Comparison of ENCODE assay signal across 9 cellular contexts in the genomic region with DNA sequence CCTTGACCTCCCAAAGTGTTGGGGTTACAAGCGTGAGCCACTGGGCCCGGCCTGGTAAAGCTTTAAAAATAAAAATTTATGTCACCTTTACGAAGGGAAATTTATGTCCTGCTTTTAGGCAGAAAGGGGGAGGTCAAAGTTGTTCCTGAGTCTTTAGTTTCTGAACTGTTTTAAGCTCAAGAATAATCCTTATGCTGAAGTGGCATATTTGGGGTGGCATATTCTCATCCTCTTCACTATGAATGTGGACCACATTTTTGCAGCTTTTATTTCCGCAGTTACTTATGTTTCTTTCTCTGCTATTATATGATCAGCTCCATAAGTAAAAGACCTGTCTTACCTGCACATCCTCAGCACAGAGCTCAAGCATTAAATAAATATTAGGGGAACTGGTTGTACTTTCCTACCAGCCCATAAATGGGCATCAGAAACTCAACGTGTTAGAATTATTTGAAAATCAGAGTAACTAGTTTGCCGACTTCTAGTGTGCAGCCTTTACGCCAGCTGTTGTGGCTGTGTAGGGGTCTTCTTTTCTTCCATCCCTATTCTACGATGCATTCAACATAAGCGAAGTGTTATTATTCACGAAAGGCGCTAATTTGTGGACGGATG. TPM values are rescaled to one million over a fixed set of nuclear protein-coding genes. Genes with fewer than 3 reads are reported as not detected.
DNase-seq lines count a peak whose midpoint lies in the region; ATAC-seq and TF ChIP-seq lines count a peak whose summit lies in the region.
"Had no signal": no experiment of that assay in that cellular context is flagged by ENCODE, and none has a peak within 500 bp of the region (broad histone marks: within the 10 kb centered on the region; RNA-seq: fewer than 3 reads in every experiment).

No MANE protein-coding gene starts in this region.

- H3K9ac ChIP-seq in KMS-11 = no peak overlapping the region

- peak overlapping the region; percentile 49 for H3K4me2 ChIP-seq in KMS-11

- H3K4me3 Mint-ChIP-seq in nephron progenitor cell = peak overlapping the region; percentile 83

- no peak for ATAC-seq in HG03378 (IDR thresholded peaks at IDR 0.05; ENCODE audit: unreplicated experiment)
- no peak for ATAC-seq in GM18519 (IDR thresholded peaks at IDR 0.05; ENCODE audit: low FRiP score, unreplicated experiment)

- H3K36me3 Mint-ChIP-seq in nephron progenitor cell (ENCODE audit: low read depth) = peaks cover 10% of the 10 kb centered on the region

- intact Hi-C loops in dorsolateral prefrontal cortex (cut with DNase I) = loop anchor here in 1 of 2 donors (2.0 kb wide), 1 partner anchor 30 kb away; no protein-coding TSS in a partner anchor

- H3K4me1 ChIP-seq in KMS-11 (ENCODE audit: low read depth, poor library complexity, severe bottlenecking) = peaks cover 7% of the 10 kb centered on the region

- peaks cover 10% of the 10 kb centered on the region for H3K27me3 Mint-ChIP-seq in nephron progenitor cell (ENCODE audit: low read depth, poor library complexity)

- H3K9me3 Mint-ChIP-seq in nephron progenitor cell = peaks cover 7% of the 10 kb centered on the region

- H3K79me2 ChIP-seq in KMS-11 (ENCODE audit: insufficient read depth, low read depth) = no peaks in the 10 kb centered on the region

- H4K20me1 ChIP-seq in KMS-11 (ENCODE audit: insufficient read depth) = no peaks in the 10 kb centered on the region

- H3K36me3 ChIP-seq in KMS-11 (ENCODE audit: insufficient read depth) = no peaks in the 10 kb centered on the region

- no peak overlapping the region for H3K27ac ChIP-seq in KMS-11
- peak overlapping the region; percentile 86 to 99 (median 97) for H3K27ac ChIP-seq in dorsolateral prefrontal cortex

- no peak for DNase-seq in AG10803 (ENCODE audit: low read depth)
- no peak for DNase-seq in dorsolateral prefrontal cortex
- DNase-seq in nephron progenitor cell = no peak
- no peak for DNase-seq in COLO668 (lab: John Stamatoyannopoulos, UW; ENCODE audit: unreplicated experiment)
- no peak for DNase-seq in NCI-H1092 (lab: John Stamatoyannopoulos, UW)
- DNase-seq: GF-D8 had no signal

- peaks cover 27% of the 10 kb centered on the region for H3K4me1 Mint-ChIP-seq in nephron progenitor cell

- H3K27ac Mint-ChIP-seq in nephron progenitor cell = no peak overlapping the region

- H3K4me3 ChIP-seq in AG10803 (ENCODE audit: low read length) = peak overlapping the region; percentile 66
- H3K4me3 ChIP-seq in KMS-11 (IDR thresholded peaks at IDR 0.05; ENCODE audit: insufficient read depth, low read depth, low read length) = no peak overlapping the region
- H3K4me3 ChIP-seq in dorsolateral prefrontal cortex = peak overlapping the region in 56 of 59 donors; percentile 52 to 89 (median 78)

- TF ChIP-seq CTCF in AG10803 (conservative IDR thresholded peaks at IDR 0.05; ENCODE audit: low read length) (no peak), KMS-11 (conservative IDR thresholded peaks at IDR 0.05; ENCODE audit: low read depth, low read length) (no peak), dorsolateral prefrontal cortex (IDR thresholded peaks at IDR 0.05 in 54 of 56, conservative IDR thresholded peaks at IDR 0.05 in 2 of 56; ENCODE audit: low read depth in 1 of 56, partially characterized antibody in 56 of 56) (no peak), nephron progenitor cell (IDR thresholded peaks at IDR 0.05) (no peak)

- H3K27me3 ChIP-seq in KMS-11 (ENCODE audit: insufficient read depth, low read depth) = no peaks in the 10 kb centered on the region
- no peaks in the 10 kb centered on the region for H3K27me3 ChIP-seq in dorsolateral prefrontal cortex

- peak overlapping the region; percentile 98 for H2AFZ ChIP-seq in KMS-11 (ENCODE audit: low read depth)

RNA-seq across cellular contexts. Expression of gene AKAP7, which starts 0.9 kb away (rescaled TPM):
- 10 to 100 TPM; 19.0 to 54.4 (median 33.0) TPM for total RNA-seq in dorsolateral prefrontal cortex
